13 cellular contexts compared by ENCODE assay signal in genomic region chr16:68373528-68374250, GRCh38.
DNase-seq lines count a peak whose midpoint lies in the region; ATAC-seq and TF ChIP-seq lines count a peak whose summit lies in the region.
"Had no signal": no experiment of that assay in that cellular context is flagged by ENCODE, and none has a peak within 500 bp of the region (broad histone marks: within the 10 kb centered on the region; RNA-seq: fewer than 3 reads in every experiment).

No MANE protein-coding gene starts in this region.

- H3K4me3 Mint-ChIP-seq in activated T-helper 1 cell treated with anti-CD3 and anti-CD28 coated beads, Interleukin-12 subunit alpha, Interleukin-12 subunit beta, Interleukin-2, Interleukin-4 antibody, amounts not matched to agents 30 ng/mL and 10 ng/mL and 1 ng/mL, durations not matched to agents 14 hours and 24 hours and 36 hours, result no peak overlapping the region
- no peak overlapping the region for H3K4me3 Mint-ChIP-seq in MCF 10A (ENCODE audit: unreplicated experiment)

- no peaks in the 10 kb centered on the region for H3K36me3 Mint-ChIP-seq in activated T-helper 1 cell treated with anti-CD3 and anti-CD28 coated beads, Interleukin-12 subunit alpha, Interleukin-12 subunit beta, Interleukin-2, Interleukin-4 antibody, amounts not matched to agents 30 ng/mL and 10 ng/mL and 1 ng/mL, durations not matched to agents 14 hours and 24 hours and 36 hours (ENCODE audit: low read depth)
- H3K36me3 Mint-ChIP-seq in MCF 10A (ENCODE audit: insufficient read depth, unreplicated experiment), result no peaks in the 10 kb centered on the region
- H3K36me3 Mint-ChIP-seq: IgD-negative memory B cell had no signal

- H3K27me3 Mint-ChIP-seq in activated T-helper 1 cell treated with anti-CD3 and anti-CD28 coated beads, Interleukin-12 subunit alpha, Interleukin-12 subunit beta, Interleukin-2, Interleukin-4 antibody, amounts not matched to agents 30 ng/mL and 10 ng/mL and 1 ng/mL, durations not matched to agents 14 hours and 24 hours and 36 hours (ENCODE audit: insufficient read depth), result peaks cover 43% of the 10 kb centered on the region
- peaks cover 36% of the 10 kb centered on the region for H3K27me3 Mint-ChIP-seq in MCF 10A (ENCODE audit: insufficient read depth, unreplicated experiment)

- no peak for TF ChIP-seq CTCF in lower lobe of right lung (IDR thresholded peaks at IDR 0.05)
- no peak for TF ChIP-seq CTCF in MCF 10A (IDR thresholded peaks at IDR 0.05; ENCODE audit: unreplicated experiment)

- peaks cover 25% of the 10 kb centered on the region for H3K4me1 Mint-ChIP-seq in activated T-helper 1 cell treated with anti-CD3 and anti-CD28 coated beads, Interleukin-12 subunit alpha, Interleukin-12 subunit beta, Interleukin-2, Interleukin-4 antibody, amounts not matched to agents 30 ng/mL and 10 ng/mL and 1 ng/mL, durations not matched to agents 14 hours and 24 hours and 36 hours (ENCODE audit: low read depth)
- H3K4me1 Mint-ChIP-seq in MCF 10A (ENCODE audit: insufficient read depth, unreplicated experiment), result no peaks in the 10 kb centered on the region

- H3K27me3 ChIP-seq in lower lobe of right lung (ENCODE audit: low read depth), result no peaks in the 10 kb centered on the region

- no peak for ATAC-seq in Right ventricle myocardium inferior
- no peak for ATAC-seq in Right ventricle myocardium superior (ENCODE audit: poor library complexity)
- no peak for ATAC-seq in lower lobe of right lung
- no peak for ATAC-seq in HG03342 (IDR thresholded peaks at IDR 0.05; ENCODE audit: unreplicated experiment)
- ATAC-seq: GM12878, HCT116, Panc1 had no signal

- no TSS peak for BruUV-seq in MCF 10A (replicated peaks; lab: Mats Ljungman, UMichigan)

- H3K9me3 Mint-ChIP-seq in activated T-helper 1 cell treated with anti-CD3 and anti-CD28 coated beads, Interleukin-12 subunit alpha, Interleukin-12 subunit beta, Interleukin-2, Interleukin-4 antibody, amounts not matched to agents 30 ng/mL and 10 ng/mL and 1 ng/mL, durations not matched to agents 14 hours and 24 hours and 36 hours, result no peaks in the 10 kb centered on the region
- no peaks in the 10 kb centered on the region for H3K9me3 Mint-ChIP-seq in MCF 10A (ENCODE audit: unreplicated experiment)
- H3K9me3 Mint-ChIP-seq: IgD-negative memory B cell had no signal

- H3K36me3 ChIP-seq in lower lobe of right lung, result no peaks in the 10 kb centered on the region

- peak; percentile 64 for DNase-seq in Right ventricle myocardium inferior (ENCODE audit: missing footprints)
- no peak for DNase-seq in Right ventricle myocardium superior
- no peak for DNase-seq in activated T-helper 1 cell treated with anti-CD3 and anti-CD28 coated beads, Interleukin-12 subunit alpha, Interleukin-12 subunit beta, Interleukin-2, Interleukin-4 antibody, amounts not matched to agents 30 ng/mL and 10 ng/mL and 1 ng/mL, durations not matched to agents 14 hours and 24 hours and 36 hours (ENCODE audit: low spot score)
- peak; percentile 17 for DNase-seq in lower lobe of right lung
- no peak for DNase-seq in NOMO-1 (lab: John Stamatoyannopoulos, UW; ENCODE audit: unreplicated experiment in 2 of 2)
- no peak for DNase-seq in MCF 10A (ENCODE audit: unreplicated experiment)
- DNase-seq: NCI-H1694, NCI-H446 treated with DMSO at 0.1 percent for 48 hours had no signal

- no peak overlapping the region for H3K4me3 ChIP-seq in lower lobe of right lung
- H3K4me3 ChIP-seq: GM12878 had no signal

- H3K4me1 ChIP-seq in lower lobe of right lung, result no peaks in the 10 kb centered on the region

- H3K9me3 ChIP-seq in lower lobe of right lung, result no peaks in the 10 kb centered on the region

- intact Hi-C loops in Right ventricle myocardium inferior (cut with DNase I) (no loop called here), Right ventricle myocardium superior (cut with DNase I) (no loop called here), lower lobe of right lung (cut with DNase I) (no loop called here), MCF 10A (cut with micrococcal nuclease) (no loop called here)
- intact Hi-C loops in activated T-helper 1 cell treated with anti-CD3 and anti-CD28 coated beads, Interleukin-12 subunit alpha, Interleukin-12 subunit beta, Interleukin-2, Interleukin-4 antibody, amounts not matched to agents 30 ng/mL and 10 ng/mL and 1 ng/mL, durations not matched to agents 14 hours and 24 hours and 36 hours (cut with micrococcal nuclease), result no loop called here

- CTCF ChIA-PET in MCF 10A (lab: Yijun Ruan, JAX), result interaction anchor here (0.6 to 1.0 kb wide), 3 partner anchors 23 to 130 kb away, joined by 3 to 4 read pairs (median 3); no protein-coding TSS in a partner anchor

- no peak overlapping the region for H3K27ac ChIP-seq in lower lobe of right lung

- H3K27ac Mint-ChIP-seq in activated T-helper 1 cell treated with anti-CD3 and anti-CD28 coated beads, Interleukin-12 subunit alpha, Interleukin-12 subunit beta, Interleukin-2, Interleukin-4 antibody, amounts not matched to agents 30 ng/mL and 10 ng/mL and 1 ng/mL, durations not matched to agents 14 hours and 24 hours and 36 hours, result peak overlapping the region; percentile 65
- H3K27ac Mint-ChIP-seq in MCF 10A (ENCODE audit: low read depth, unreplicated experiment), result no peak overlapping the region
- H3K27ac Mint-ChIP-seq: IgD-negative memory B cell had no signal

- POLR2A ChIA-PET in MCF 10A (lab: Yijun Ruan, JAX), result no interaction called here

Comparison
In these comparisons a context has a peak if more than half of its experiments do, and no peak if none do; other contexts are left out.
1. DNase-seq: peak in Right ventricle myocardium inferior (single experiment) and lower lobe of right lung (single experiment); none in Right ventricle myocardium superior (single experiment), activated T-helper 1 cell treated with anti-CD3 and anti-CD28 coated beads, Interleukin-12 subunit alpha, Interleukin-12 subunit beta, Interleukin-2, Interleukin-4 antibody, amounts not matched to agents 30 ng/mL and 10 ng/mL and 1 ng/mL, durations not matched to agents 14 hours and 24 hours and 36 hours (single experiment), NOMO-1 (0 of 2) and MCF 10A (single experiment).